Comparison of ENCODE assay signal across 8 cellular contexts in genomic region chr20:33423141-33423834, GRCh38. TPM values are rescaled to one million over a fixed set of nuclear protein-coding genes. Genes with fewer than 3 reads are reported as not detected.
DNase-seq lines count a peak whose midpoint lies in the region; FAIRE-seq lines count a peak whose summit lies in the region.
"Had no signal": no experiment of that assay in that cellular context is flagged by ENCODE, and none has a peak within 500 bp of the region (broad histone marks: within the 10 kb centered on the region; RNA-seq: fewer than 3 reads in every experiment).

No MANE protein-coding gene starts in this region.

- H3K14ac ChIP-seq in mesenchymal stem cell (ENCODE audit: low read length in 2 of 2) (peak overlapping the region in 1 of 2 experiments; percentile 46), trophoblast cell (ENCODE audit: low read length) (no peak overlapping the region)

- H3K36me3 ChIP-seq in mesenchymal stem cell (ENCODE audit: control insufficient read depth in 1 of 2, insufficient read depth in 2 of 2, low read depth in 1 of 2, low read length in 2 of 2), result peaks cover 0 to 5% of the 10 kb centered on the region in 2 experiments
- H3K36me3 ChIP-seq in trophoblast cell (ENCODE audit: control insufficient read depth in 1 of 2, insufficient read depth in 2 of 2, low read length in 2 of 2), result no peaks in the 10 kb centered on the region

- H3K4ac ChIP-seq in mesenchymal stem cell (ENCODE audit: low read depth in 1 of 2, low read length in 2 of 2) (peak overlapping the region; percentile 35 to 69), trophoblast cell (ENCODE audit: low read depth, low read length) (no peak overlapping the region)

- WGBS in mesenchymal stem cell, result 24% methylated on average over 7 of the region's 7 CpGs
- no CpG with 5 or more reads among the region's 7 CpGs for WGBS in trophoblast cell (ENCODE audit: extremely low coverage, insufficient coverage, insufficient read length)

- no peak overlapping the region for H4K12ac ChIP-seq in trophoblast cell (ENCODE audit: low read depth, low read length)

- H3K79me2 ChIP-seq in trophoblast cell (ENCODE audit: control insufficient read depth, insufficient read depth, low read length, poor library complexity), result no peaks in the 10 kb centered on the region

- H4K8ac ChIP-seq in mesenchymal stem cell (ENCODE audit: low read length), result peak overlapping the region; percentile 85
- no peak overlapping the region for H4K8ac ChIP-seq in trophoblast cell (ENCODE audit: low read depth, low read length)

- H3K79me1 ChIP-seq in mesenchymal stem cell (replicated peaks; ENCODE audit: low read length, poor library complexity, severe bottlenecking) (no peaks in the 10 kb centered on the region), trophoblast cell (ENCODE audit: low read length) (no peaks in the 10 kb centered on the region)

- H3K9me3 ChIP-seq in mesenchymal stem cell (ENCODE audit: control insufficient read depth, low read length) (no peaks in the 10 kb centered on the region), trophoblast cell (ENCODE audit: insufficient read depth, low read depth, low read length) (no peaks in the 10 kb centered on the region)

- H3K23ac ChIP-seq in mesenchymal stem cell (ENCODE audit: low read length in 2 of 2) (peak overlapping the region in 1 of 2 experiments; percentile 48), trophoblast cell (ENCODE audit: low read length) (no peak overlapping the region)

- peak overlapping the region; percentile 61 to 74 for H2BK12ac ChIP-seq in mesenchymal stem cell (ENCODE audit: low read length in 2 of 2)
- no peak overlapping the region for H2BK12ac ChIP-seq in trophoblast cell (ENCODE audit: low read length)

- H3K18ac ChIP-seq in mesenchymal stem cell (ENCODE audit: low read depth in 1 of 2, low read length in 2 of 2), result peak overlapping the region; percentile 37 to 88
- H3K18ac ChIP-seq in trophoblast cell (ENCODE audit: low read length), result no peak overlapping the region

- no peak overlapping the region for H2AFZ ChIP-seq in mesenchymal stem cell (ENCODE audit: low read depth, low read length)
- H2AFZ ChIP-seq in trophoblast cell (ENCODE audit: insufficient read depth, low read length, poor library complexity), result no peak overlapping the region

- DNase-seq in LoVo (ENCODE audit: low spot score) (peak; percentile 66), mesenchymal stem cell (peak; percentile 88), urothelium cell line (ENCODE audit: low spot score) (peak; percentile 75), trophoblast cell (no peak)
- DNase-seq in central memory CD4-positive, alpha-beta T cell, result no peak
- no peak for DNase-seq in effector CD4-positive, alpha-beta T cell
- DNase-seq: activated CD8-positive, alpha-beta T cell treated with anti-CD3 and anti-CD28 coated beads, Interleukin-2, amount 10 ng/mL, durations not matched to agents 7 days and 5 days had no signal

- H4K91ac ChIP-seq in mesenchymal stem cell (ENCODE audit: low read length) (peak overlapping the region; percentile 78), trophoblast cell (ENCODE audit: low read depth, low read length) (no peak overlapping the region)

- H2BK5ac ChIP-seq in mesenchymal stem cell (ENCODE audit: low read depth, low read length, poor library complexity, severe bottlenecking), result no peak overlapping the region
- no peak overlapping the region for H2BK5ac ChIP-seq in trophoblast cell (ENCODE audit: low read depth, low read length, poor library complexity)

- no peaks in the 10 kb centered on the region for H3K27me3 ChIP-seq in mesenchymal stem cell (ENCODE audit: control insufficient read depth in 1 of 2, insufficient read depth in 1 of 2, low read length in 2 of 2)
- no peaks in the 10 kb centered on the region for H3K27me3 ChIP-seq in trophoblast cell (ENCODE audit: insufficient read depth, low read length)

- H2BK120ac ChIP-seq in mesenchymal stem cell (ENCODE audit: low read depth, low read length), result peak overlapping the region; percentile 59
- H2BK120ac ChIP-seq in trophoblast cell (ENCODE audit: insufficient read depth, low read length, poor library complexity), result no peak overlapping the region

- H3K4me3 ChIP-seq in mesenchymal stem cell (ENCODE audit: insufficient read depth in 1 of 2, low read depth in 1 of 2, low read length in 2 of 2), result no peak overlapping the region
- H3K4me3 ChIP-seq in trophoblast cell (ENCODE audit: low read depth, low read length), result no peak overlapping the region

- H3K4me2 ChIP-seq in mesenchymal stem cell (ENCODE audit: low read length, poor library complexity, severe bottlenecking), result no peak overlapping the region
- no peak overlapping the region for H3K4me2 ChIP-seq in trophoblast cell (ENCODE audit: low read length)

- FAIRE-seq in urothelium cell line (lab: Jason Lieb, UNC), result no peak

- H2AK5ac ChIP-seq in mesenchymal stem cell (ENCODE audit: low read length, severe bottlenecking), result no peak overlapping the region
- H2AK5ac ChIP-seq in trophoblast cell (ENCODE audit: low read length), result no peak overlapping the region

- H3K4me1 ChIP-seq in mesenchymal stem cell (ENCODE audit: control insufficient read depth, insufficient read depth, low read depth, low read length), result peaks cover 6% of the 10 kb centered on the region
- H3K4me1 ChIP-seq in trophoblast cell (ENCODE audit: control insufficient read depth in 1 of 2, insufficient read depth in 2 of 2, low read length in 2 of 2), result no peaks in the 10 kb centered on the region

- H3K9ac ChIP-seq in mesenchymal stem cell (ENCODE audit: low read length), result peak overlapping the region; percentile 70
- H3K9ac ChIP-seq in trophoblast cell (ENCODE audit: low read length), result no peak overlapping the region

- peak overlapping the region; percentile 37 for H2BK15ac ChIP-seq in mesenchymal stem cell (ENCODE audit: low read depth, poor library complexity, severe bottlenecking)

- H3K27ac ChIP-seq in cingulate gyrus (ENCODE audit: low read depth, low read length), result peak overlapping the region; percentile 65
- no peak overlapping the region for H3K27ac ChIP-seq in mesenchymal stem cell (ENCODE audit: low read length, poor library complexity, severe bottlenecking)
- no peak overlapping the region for H3K27ac ChIP-seq in trophoblast cell (ENCODE audit: low read depth, low read length)

RNA-seq across cellular contexts. Expression of gene SNTA1, which starts 20.3 kb away (rescaled TPM):
- polyA plus RNA-seq in mesenchymal stem cell (2013, experiment 1 of 2), result 14.6 TPM
- 14.4 TPM for polyA plus RNA-seq in mesenchymal stem cell (2013, experiment 2 of 2)
- polyA plus RNA-seq in trophoblast cell (2013), result 1.1 and 1.2 TPM in 2 replicates

RNA-seq across cellular contexts. Expression of gene CDK5RAP1, which starts 22.0 kb away (rescaled TPM):
- 12.9 TPM for polyA plus RNA-seq in mesenchymal stem cell (2013, experiment 1 of 2)
- 12.4 TPM for polyA plus RNA-seq in mesenchymal stem cell (2013, experiment 2 of 2)
- polyA plus RNA-seq in trophoblast cell (2013), result 14.1 and 15.5 TPM in 2 replicates

Comparison
In these comparisons a context has a peak if more than half of its experiments do, and no peak if none do; other contexts are left out.
1. DNase-seq: peak in LoVo (single experiment), mesenchymal stem cell (single experiment) and urothelium cell line (single experiment); none in trophoblast cell (0 of 2), central memory CD4-positive, alpha-beta T cell (single experiment) and effector CD4-positive, alpha-beta T cell (single experiment).